In the genomic region with DNA sequence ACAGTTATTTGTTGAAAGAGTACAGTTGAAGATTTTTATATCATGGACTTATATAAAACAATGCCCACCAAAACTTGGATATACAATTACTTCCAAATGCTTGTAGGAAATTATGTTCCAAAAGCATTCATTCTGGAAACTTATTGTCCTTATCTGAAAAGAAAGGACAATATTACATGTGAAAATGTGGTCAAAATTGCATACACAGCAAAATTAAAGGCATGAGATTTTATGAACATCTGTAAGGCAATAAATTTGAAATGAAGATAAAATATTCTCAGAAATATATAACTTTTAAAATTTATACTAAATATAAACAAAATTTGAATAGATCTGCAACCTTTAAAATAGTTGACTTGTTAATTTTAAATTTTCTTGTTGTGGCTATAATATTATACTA, we compare ENCODE assay signal across 38 cellular contexts.
"Had no signal": no experiment of that assay in that cellular context is flagged by ENCODE, and none has a peak within 500 bp of the region (broad histone marks: within the 10 kb centered on the region; RNA-seq: fewer than 3 reads in every experiment).

No MANE protein-coding gene starts in this region.

- H3K9me3 ChIP-seq: adrenal gland, breast epithelium, gastrocnemius medialis had no signal

- H3K36me3 Mint-ChIP-seq: activated CD4-positive, alpha-beta memory T cell treated with anti-CD3 and anti-CD28 coated beads for 36 hours; activated CD8-positive, alpha-beta memory T cell treated with anti-CD3 and anti-CD28 coated beads, Interleukin-2, amount 10 ng/mL, durations not matched to agents 7 days and 5 days; activated naive CD4-positive, alpha-beta T cell treated with anti-CD3 and anti-CD28 coated beads, Interleukin-2, amount 50 U/mL, for 24 hours; activated naive CD8-positive, alpha-beta T cell treated with anti-CD3 and anti-CD28 coated beads for 36 hours; brain had no signal

- H3K27ac ChIP-seq: adrenal gland, breast epithelium, cardiac muscle cell, coronary artery, dorsolateral prefrontal cortex, gastrocnemius medialis, heart left ventricle had no signal

- H3K4me3 Mint-ChIP-seq: activated CD4-positive, alpha-beta memory T cell treated with anti-CD3 and anti-CD28 coated beads for 36 hours; activated CD4-positive, alpha-beta T cell treated with anti-CD3 and anti-CD28 coated beads for 36 hours; activated CD4-positive, alpha-beta T cell treated with anti-CD3 and anti-CD28 coated beads, Interleukin-2, amount 10 ng/mL, durations not matched to agents 24 days and 14 days; activated CD8-positive, alpha-beta memory T cell treated with anti-CD3 and anti-CD28 coated beads, Interleukin-2, amount 10 ng/mL, durations not matched to agents 7 days and 5 days; activated CD8-positive, alpha-beta T cell treated with anti-CD3 and anti-CD28 coated beads, Interleukin-2, amount 10 ng/mL, durations not matched to agents 7 days and 5 days; activated naive CD4-positive, alpha-beta T cell treated with anti-CD3 and anti-CD28 coated beads for 36 hours; activated naive CD4-positive, alpha-beta T cell treated with anti-CD3 and anti-CD28 coated beads, Interleukin-2, amount 50 U/mL, for 24 hours; activated naive CD8-positive, alpha-beta T cell treated with anti-CD3 and anti-CD28 coated beads for 36 hours; activated naive CD8-positive, alpha-beta T cell treated with anti-CD3 and anti-CD28 coated beads, Interleukin-2, amount 50 U/mL, for 24 hours; activated T-helper 1 cell treated with anti-CD3 and anti-CD28 coated beads, Interleukin-12 subunit alpha, Interleukin-12 subunit beta, Interleukin-2, Interleukin-4 antibody, amounts not matched to agents 30 ng/mL and 10 ng/mL and 1 ng/mL, durations not matched to agents 14 hours and 24 hours and 36 hours; brain; dendritic cell treated with granulocyte-macrophage colony-stimulating factor and Interleukin-4, amounts not matched to agents 40 ng/mL and 50 ng/mL, for 4 days; endodermal cell; T-helper 17 cell; T-helper 2 cell treated with Interferon-gamma antibody and Interleukin-4, amounts not matched to agents 5 μg/mL and 100 μg/mL, for 36 hours had no signal

- H3K27me3 Mint-ChIP-seq: activated CD4-positive, alpha-beta memory T cell treated with anti-CD3 and anti-CD28 coated beads for 36 hours; activated CD4-positive, alpha-beta T cell treated with anti-CD3 and anti-CD28 coated beads for 36 hours; activated CD4-positive, alpha-beta T cell treated with anti-CD3 and anti-CD28 coated beads, Interleukin-2, amount 10 ng/mL, durations not matched to agents 24 days and 14 days; activated CD8-positive, alpha-beta memory T cell treated with anti-CD3 and anti-CD28 coated beads, Interleukin-2, amount 10 ng/mL, durations not matched to agents 7 days and 5 days; activated naive CD4-positive, alpha-beta T cell treated with anti-CD3 and anti-CD28 coated beads, Interleukin-2, amount 50 U/mL, for 24 hours; activated naive CD8-positive, alpha-beta T cell treated with anti-CD3 and anti-CD28 coated beads for 36 hours; activated naive CD8-positive, alpha-beta T cell treated with anti-CD3 and anti-CD28 coated beads, Interleukin-2, amount 50 U/mL, for 24 hours; brain; dendritic cell treated with granulocyte-macrophage colony-stimulating factor and Interleukin-4, amounts not matched to agents 40 ng/mL and 50 ng/mL, for 4 days; T-helper 17 cell had no signal

- DNase-seq: activated CD4-positive, alpha-beta memory T cell treated with anti-CD3 and anti-CD28 coated beads for 36 hours; activated CD4-positive, alpha-beta T cell treated with anti-CD3 and anti-CD28 coated beads for 36 hours; activated CD4-positive, alpha-beta T cell treated with anti-CD3 and anti-CD28 coated beads, Interleukin-2, amount 10 ng/mL, durations not matched to agents 24 days and 14 days; activated CD4-positive, CD25-positive, alpha-beta regulatory T cell; activated CD4-positive, CD25-positive, alpha-beta regulatory T cell treated with anti-CD3 and anti-CD28 coated beads, Interleukin-2, amount 50 U/mL, for 72 hours; activated CD8-positive, alpha-beta memory T cell treated with anti-CD3 and anti-CD28 coated beads, Interleukin-2, amount 10 ng/mL, durations not matched to agents 7 days and 5 days; activated CD8-positive, alpha-beta memory T cell treated with anti-CD3 and anti-CD28 coated beads, Interleukin-2, amount 50 U/mL, for 4 hours; activated CD8-positive, alpha-beta T cell treated with anti-CD3 and anti-CD28 coated beads, Interleukin-2, amount 10 ng/mL, durations not matched to agents 7 days and 5 days; activated effector memory CD4-positive, alpha-beta T cell treated with anti-CD3 and anti-CD28 coated beads, Interleukin-2, amount 50 U/mL, for 16 hours; activated naive CD4-positive, alpha-beta T cell treated with anti-CD3 and anti-CD28 coated beads for 36 hours; activated naive CD8-positive, alpha-beta T cell treated with anti-CD3 and anti-CD28 coated beads for 36 hours; activated naive CD8-positive, alpha-beta T cell treated with anti-CD3 and anti-CD28 coated beads, Interleukin-2, amount 50 U/mL, for 24 hours; activated T-cell treated with anti-CD3 and anti-CD28 coated beads, Interleukin-2, amount 50 U/mL, for 1 hour; activated T-cell treated with anti-CD3 and anti-CD28 coated beads, Interleukin-2, amount 50 U/mL, for 48 hours; adrenal gland; amygdala; aorta; central memory CD4-positive, alpha-beta T cell; cerebellar nuclear complex; dorsolateral prefrontal cortex; effector memory CD4-positive, alpha-beta T cell; endodermal cell; foreskin fibroblast; gastrocnemius medialis; glutamatergic neuron; heart left ventricle; T-helper 17 cell; T1000 had no signal

- H3K27me3 ChIP-seq: adrenal gland, breast epithelium, cardiac muscle cell, gastrocnemius medialis, heart left ventricle had no signal

- H3K9me3 Mint-ChIP-seq: activated CD4-positive, alpha-beta T cell treated with anti-CD3 and anti-CD28 coated beads, Interleukin-2, amount 10 ng/mL, durations not matched to agents 24 days and 14 days; activated naive CD4-positive, alpha-beta T cell treated with anti-CD3 and anti-CD28 coated beads, Interleukin-2, amount 50 U/mL, for 24 hours; activated naive CD8-positive, alpha-beta T cell treated with anti-CD3 and anti-CD28 coated beads for 36 hours; activated naive CD8-positive, alpha-beta T cell treated with anti-CD3 and anti-CD28 coated beads, Interleukin-2, amount 50 U/mL, for 24 hours; brain; dendritic cell treated with granulocyte-macrophage colony-stimulating factor and Interleukin-4, amounts not matched to agents 40 ng/mL and 50 ng/mL, for 4 days had no signal

- H3K4me1 ChIP-seq: adrenal gland, breast epithelium, gastrocnemius medialis had no signal

- H3K27ac Mint-ChIP-seq: activated CD4-positive, alpha-beta memory T cell treated with anti-CD3 and anti-CD28 coated beads for 36 hours; activated CD4-positive, alpha-beta T cell treated with anti-CD3 and anti-CD28 coated beads for 36 hours; activated CD4-positive, alpha-beta T cell treated with anti-CD3 and anti-CD28 coated beads, Interleukin-2, amount 10 ng/mL, durations not matched to agents 24 days and 14 days; activated CD8-positive, alpha-beta memory T cell treated with anti-CD3 and anti-CD28 coated beads, Interleukin-2, amount 10 ng/mL, durations not matched to agents 7 days and 5 days; activated CD8-positive, alpha-beta T cell treated with anti-CD3 and anti-CD28 coated beads, Interleukin-2, amount 10 ng/mL, durations not matched to agents 7 days and 5 days; activated naive CD4-positive, alpha-beta T cell treated with anti-CD3 and anti-CD28 coated beads for 36 hours; activated naive CD4-positive, alpha-beta T cell treated with anti-CD3 and anti-CD28 coated beads, Interleukin-2, amount 50 U/mL, for 24 hours; activated naive CD8-positive, alpha-beta T cell treated with anti-CD3 and anti-CD28 coated beads for 36 hours; activated naive CD8-positive, alpha-beta T cell treated with anti-CD3 and anti-CD28 coated beads, Interleukin-2, amount 50 U/mL, for 24 hours; activated T-helper 1 cell treated with anti-CD3 and anti-CD28 coated beads, Interleukin-12 subunit alpha, Interleukin-12 subunit beta, Interleukin-2, Interleukin-4 antibody, amounts not matched to agents 30 ng/mL and 10 ng/mL and 1 ng/mL, durations not matched to agents 14 hours and 24 hours and 36 hours; activated T-helper 2 cell treated with anti-CD3 and anti-CD28 coated beads, Interferon-gamma antibody, Interleukin-2, Interleukin-4, amounts not matched to agents 10 μg/mL and 5 μg/mL and 100 μg/mL, durations not matched to agents 14 hours and 24 hours and 36 hours; brain; dendritic cell treated with granulocyte-macrophage colony-stimulating factor and Interleukin-4, amounts not matched to agents 40 ng/mL and 50 ng/mL, for 4 days; endodermal cell; T-helper 17 cell; T-helper 2 cell treated with Interferon-gamma antibody and Interleukin-4, amounts not matched to agents 5 μg/mL and 100 μg/mL, for 36 hours had no signal

- ATAC-seq: activated CD4-positive, alpha-beta T cell treated with anti-CD3 and anti-CD28 coated beads for 36 hours; activated CD8-positive, alpha-beta memory T cell treated with anti-CD3 and anti-CD28 coated beads, Interleukin-2, amount 10 ng/mL, durations not matched to agents 7 days and 5 days; activated CD8-positive, alpha-beta T cell treated with anti-CD3 and anti-CD28 coated beads, Interleukin-2, amount 10 ng/mL, durations not matched to agents 7 days and 5 days; activated naive CD8-positive, alpha-beta T cell treated with anti-CD3 and anti-CD28 coated beads, Interleukin-2, amount 50 U/mL, for 24 hours; esophagus mucosa; gastrocnemius medialis; heart left ventricle; T-helper 17 cell had no signal

- H3K4me1 Mint-ChIP-seq: activated CD4-positive, alpha-beta T cell treated with anti-CD3 and anti-CD28 coated beads for 36 hours; activated CD4-positive, alpha-beta T cell treated with anti-CD3 and anti-CD28 coated beads, Interleukin-2, amount 10 ng/mL, durations not matched to agents 24 days and 14 days; activated CD8-positive, alpha-beta memory T cell treated with anti-CD3 and anti-CD28 coated beads, Interleukin-2, amount 10 ng/mL, durations not matched to agents 7 days and 5 days; activated naive CD4-positive, alpha-beta T cell treated with anti-CD3 and anti-CD28 coated beads, Interleukin-2, amount 50 U/mL, for 24 hours; activated naive CD8-positive, alpha-beta T cell treated with anti-CD3 and anti-CD28 coated beads for 36 hours; activated naive CD8-positive, alpha-beta T cell treated with anti-CD3 and anti-CD28 coated beads, Interleukin-2, amount 50 U/mL, for 24 hours; brain; endodermal cell; T-helper 17 cell had no signal

- H3K4me3 ChIP-seq: adrenal gland, breast epithelium, cardiac muscle cell, coronary artery, dorsolateral prefrontal cortex, gastrocnemius medialis, heart left ventricle had no signal

- H3K36me3 ChIP-seq: adrenal gland, breast epithelium, cardiac muscle cell, gastrocnemius medialis, heart left ventricle had no signal
